ENCODE assay signal across 9 cellular contexts in genomic region chr19:3655402-3656072, GRCh38. TPM values are rescaled to one million over a fixed set of nuclear protein-coding genes. Genes with fewer than 3 reads are reported as not detected.
DNase-seq lines count a peak whose midpoint lies in the region; ATAC-seq, FAIRE-seq and TF ChIP-seq lines count a peak whose summit lies in the region.
"Had no signal": no experiment of that assay in that cellular context is flagged by ENCODE, and none has a peak within 500 bp of the region (broad histone marks: within the 10 kb centered on the region; RNA-seq: fewer than 3 reads in every experiment).

No MANE protein-coding gene starts in this region.

- H4K5ac ChIP-seq in mesendoderm (ENCODE audit: low read length): no peak overlapping the region

- H4K8ac ChIP-seq in mesendoderm (ENCODE audit: low read depth, low read length): no peak overlapping the region

- dilution Hi-C loops in endothelial cell of umbilical vein (cut with MboI; ENCODE audit: extremely low pct_ligation_motif_present, low sequenced_read_pairs): no loop called here

- H3K4me1 ChIP-seq in endothelial cell of umbilical vein (ENCODE audit: control insufficient read depth, extremely low read depth, insufficient read depth, low read length) (no peaks in the 10 kb centered on the region), mesendoderm (ENCODE audit: control insufficient read depth, low read depth, low read length) (no peaks in the 10 kb centered on the region)

- H3K27ac ChIP-seq in endothelial cell of umbilical vein (ENCODE audit: insufficient read depth, low read depth, low read length) (peak overlapping the region; percentile 66), mesendoderm (ENCODE audit: low read depth, low read length) (no peak overlapping the region)

- no peak overlapping the region for H3K18ac ChIP-seq in mesendoderm (ENCODE audit: low read length)

- TF ChIP-seq POLR2A in endothelial cell of umbilical vein (IDR thresholded peaks at IDR 0.05; ENCODE audit: low read depth, low read length): no peak

- TF ChIP-seq CTCF in endothelial cell of umbilical vein (IDR thresholded peaks at IDR 0.05; ENCODE audit: extremely low read depth in 1 of 2, insufficient read depth in 1 of 2, low read depth in 1 of 2, low read length in 2 of 2): no peak

- intact Hi-C loops in endothelial cell of umbilical vein (cut with micrococcal nuclease): no loop called here

- H3K4me2 ChIP-seq in endothelial cell of umbilical vein (ENCODE audit: insufficient read depth, low read length) (no peak overlapping the region), mesendoderm (ENCODE audit: low read length) (no peak overlapping the region)

- no peak overlapping the region for H2AK5ac ChIP-seq in mesendoderm (ENCODE audit: low read length)

- no peak overlapping the region for H2AFZ ChIP-seq in endothelial cell of umbilical vein (ENCODE audit: low read depth, low read length)

- H3K9ac ChIP-seq in endothelial cell of umbilical vein (replicated peaks; ENCODE audit: extremely low read depth, insufficient read depth, low read length) (peak overlapping the region; percentile 43), mesendoderm (ENCODE audit: low read length) (no peak overlapping the region)

- TSS peak; percentile 56 for BruUV-seq in endothelial cell of umbilical vein (replicated peaks; lab: Mats Ljungman, UMichigan)

- no peaks in the 10 kb centered on the region for H4K20me1 ChIP-seq in endothelial cell of umbilical vein (replicated peaks; ENCODE audit: control insufficient read depth, extremely low read depth, insufficient read depth, low read length)

- no peaks in the 10 kb centered on the region for H3K79me2 ChIP-seq in endothelial cell of umbilical vein (ENCODE audit: control insufficient read depth, insufficient read depth, low read length)
- no peaks in the 10 kb centered on the region for H3K79me2 ChIP-seq in mesendoderm (ENCODE audit: control insufficient read depth, insufficient read depth, low read length)

- CTCF ChIA-PET in endothelial cell of umbilical vein (lab: Charles Lee): interaction anchor here (1.1 to 1.2 kb wide), 2 partner anchors 28 to 111 kb away, joined by 3 to 4 read pairs; no protein-coding TSS in a partner anchor

- H2BK120ac ChIP-seq in mesendoderm (ENCODE audit: low read depth, low read length): no peak overlapping the region

- peak; percentile 97 for DNase-seq in DMS 273 treated with DMSO at 0.1 percent for 48 hours (lab: John Stamatoyannopoulos, UW)
- peak; percentile 76 for DNase-seq in NCI-H446 treated with DMSO at 0.1 percent for 48 hours (lab: John Stamatoyannopoulos, UW)
- DNase-seq in endothelial cell of umbilical vein (ENCODE audit: low read depth, low spot score): peak; percentile 41
- DNase-seq in pulmonary artery endothelial cell (ENCODE audit: low read depth, low spot score): peak; percentile 36
- no peak for DNase-seq in activated naive CD4-positive, alpha-beta T cell (lab: John Stamatoyannopoulos, UW)
- no peak for DNase-seq in mesendoderm
- DNase-seq: NCI-H345 had no signal

- no peak overlapping the region for H2BK5ac ChIP-seq in mesendoderm (ENCODE audit: low read length)

- WGBS in mesendoderm (ENCODE audit: extremely low coverage, insufficient coverage, low lambda C conversion rate): no CpG with 5 or more reads among the region's 25 CpGs

- POLR2A ChIA-PET in endothelial cell of umbilical vein (lab: Charles Lee): no interaction called here

- no peaks in the 10 kb centered on the region for H3K9me1 ChIP-seq in endothelial cell of umbilical vein (replicated peaks; ENCODE audit: control insufficient read depth, extremely low read depth, insufficient read depth, low read length)

- H3K4ac ChIP-seq in mesendoderm (ENCODE audit: low read depth, low read length): no peak overlapping the region

- H3K9me3 ChIP-seq in endothelial cell of umbilical vein (replicated peaks; ENCODE audit: control insufficient read depth, insufficient read depth, low read length): no peaks in the 10 kb centered on the region

- H3K36me3 ChIP-seq in endothelial cell of umbilical vein (ENCODE audit: control insufficient read depth in 2 of 2, extremely low read depth in 1 of 2, insufficient read depth in 2 of 2, low read length in 2 of 2) (peaks cover 2 to 71% of the 10 kb centered on the region in 2 experiments), mesendoderm (ENCODE audit: control insufficient read depth, insufficient read depth, low read length) (no peaks in the 10 kb centered on the region)

- H3K23ac ChIP-seq in mesendoderm (ENCODE audit: low read length): no peak overlapping the region

- no peaks in the 10 kb centered on the region for H3K27me3 ChIP-seq in endothelial cell of umbilical vein (ENCODE audit: control insufficient read depth in 2 of 2, insufficient read depth in 2 of 2, low read length in 2 of 2)
- H3K27me3 ChIP-seq in mesendoderm (ENCODE audit: insufficient read depth, low read length, poor library complexity): no peaks in the 10 kb centered on the region

- H3K56ac ChIP-seq in mesendoderm (ENCODE audit: low read length): no peak overlapping the region

- H3K4me3 ChIP-seq in endothelial cell of umbilical vein (replicated peaks in 1 of 3; ENCODE audit: insufficient read depth in 1 of 3, low read depth in 1 of 3, low read length in 3 of 3) (no peak overlapping the region), mesendoderm (ENCODE audit: low read length) (no peak overlapping the region)

- H2BK15ac ChIP-seq in mesendoderm (replicated peaks; ENCODE audit: low read depth): no peak overlapping the region

- ATAC-seq in GM21786 (IDR thresholded peaks at IDR 0.05; ENCODE audit: unreplicated experiment) (no peak), GM18498 (IDR thresholded peaks at IDR 0.05; ENCODE audit: unreplicated experiment) (no peak)

- H3K79me1 ChIP-seq in mesendoderm (ENCODE audit: low read length): no peaks in the 10 kb centered on the region

- no peak for FAIRE-seq in endothelial cell of umbilical vein (lab: Jason Lieb, UNC)

TF ChIP-seq in endothelial cell of umbilical vein, 7 proteins besides CTCF, POLR2A, EP300 and RAD21 (continues in another document):
- TF ChIP-seq MYC (IDR thresholded peaks at IDR 0.05; ENCODE audit: low read depth, low read length) (no peak), FOS (IDR thresholded peaks at IDR 0.05; ENCODE audit: borderline replicate concordance, insufficient read depth, low read length) (peak; percentile 22), POLR2AphosphoS5 (IDR thresholded peaks at IDR 0.05; ENCODE audit: insufficient read depth, low read depth, low read length) (peak; percentile 48), JUN (IDR thresholded peaks at IDR 0.05; ENCODE audit: borderline replicate concordance, insufficient read depth, insufficient read length, low read depth) (peak; percentile 33)

RNA-seq across cellular contexts. Expression of gene CACTIN, which starts 28.9 kb away (rescaled TPM):
- total RNA-seq in endothelial cell of umbilical vein: 36.1 and 36.4 TPM in 2 replicates
- 29.7 and 31.8 TPM in 2 replicates for polyA plus RNA-seq in endothelial cell of umbilical vein
- polyA plus RNA-seq in endothelial cell of umbilical vein (2011; cell fraction: cytosol; rRNA removed): 17.9 and 20.7 TPM in 2 replicates
- 41.8 and 42.0 TPM in 2 replicates for polyA plus RNA-seq in endothelial cell of umbilical vein (2011; cell fraction: nucleus; rRNA removed)
- 21.8 and 23.9 TPM in 2 replicates for polyA plus RNA-seq in endothelial cell of umbilical vein (2012)
- polyA minus RNA-seq in endothelial cell of umbilical vein: 15.8 and 18.3 TPM in 2 replicates
- 17.1 TPM for polyA minus RNA-seq in endothelial cell of umbilical vein (2011; cell fraction: cytosol; rRNA and poly(A)+ RNA removed)
- polyA minus RNA-seq in endothelial cell of umbilical vein (2011; cell fraction: nucleus; rRNA and poly(A)+ RNA removed): 8.3 and 17.3 TPM in 2 replicates
- total RNA-seq in pulmonary artery endothelial cell: 33.8 and 41.9 TPM in 2 replicates
- 25.7 TPM for polyA plus RNA-seq in mesendoderm (2013, experiment 1 of 2)
- polyA plus RNA-seq in mesendoderm (2013, experiment 2 of 2): 28.3 TPM

RNA-seq across cellular contexts. Expression of gene PIP5K1C, which starts 44.7 kb away (rescaled TPM):
- total RNA-seq in endothelial cell of umbilical vein: 79.5 and 82.2 TPM in 2 replicates
- 31.6 and 37.4 TPM in 2 replicates for polyA plus RNA-seq in endothelial cell of umbilical vein
- polyA plus RNA-seq in endothelial cell of umbilical vein (2011; cell fraction: cytosol; rRNA removed): 21.9 and 29.3 TPM in 2 replicates
- 26.6 and 29.6 TPM in 2 replicates for polyA plus RNA-seq in endothelial cell of umbilical vein (2011; cell fraction: nucleus; rRNA removed)
- polyA plus RNA-seq in endothelial cell of umbilical vein (2012): 39.9 and 60.9 TPM in 2 replicates
- polyA minus RNA-seq in endothelial cell of umbilical vein: 41.3 and 47.5 TPM in 2 replicates
- polyA minus RNA-seq in endothelial cell of umbilical vein (2011; cell fraction: cytosol; rRNA and poly(A)+ RNA removed): 22.0 TPM
- 18.5 and 24.7 TPM in 2 replicates for polyA minus RNA-seq in endothelial cell of umbilical vein (2011; cell fraction: nucleus; rRNA and poly(A)+ RNA removed)
- total RNA-seq in pulmonary artery endothelial cell: 15.4 and 22.5 TPM in 2 replicates
- polyA plus RNA-seq in mesendoderm (2013, experiment 1 of 2): 15.2 TPM
- polyA plus RNA-seq in mesendoderm (2013, experiment 2 of 2): 16.0 TPM

RNA-seq across cellular contexts. Expression of gene TBXA2R, which starts 48.9 kb away (rescaled TPM):
- total RNA-seq in endothelial cell of umbilical vein (2.9 and 3.4 TPM in 2 replicates), pulmonary artery endothelial cell (0.66 and 0.67 TPM in 2 replicates)
- polyA plus RNA-seq in endothelial cell of umbilical vein: 2.4 TPM in 2 replicates
- 1.3 and 1.6 TPM in 2 replicates for polyA plus RNA-seq in endothelial cell of umbilical vein (2011; cell fraction: cytosol; rRNA removed)
- polyA plus RNA-seq in endothelial cell of umbilical vein (2011; cell fraction: nucleus; rRNA removed): 0.65 and 1.4 TPM in 2 replicates
- polyA plus RNA-seq in endothelial cell of umbilical vein (2012): 1.3 and 2.0 TPM in 2 replicates
- polyA minus RNA-seq in endothelial cell of umbilical vein: 0.95 and 1.2 TPM in 2 replicates
- 3.9 TPM for polyA minus RNA-seq in endothelial cell of umbilical vein (2011; cell fraction: cytosol; rRNA and poly(A)+ RNA removed)
- 0.24 and 0.38 TPM in 2 replicates for polyA minus RNA-seq in endothelial cell of umbilical vein (2011; cell fraction: nucleus; rRNA and poly(A)+ RNA removed)
- 0.63 TPM for polyA plus RNA-seq in mesendoderm (2013, experiment 1 of 2)
- 0.56 TPM for polyA plus RNA-seq in mesendoderm (2013, experiment 2 of 2)

RNA-seq across cellular contexts. Expression of gene TJP3, which starts 52.6 kb away (rescaled TPM):
- total RNA-seq in endothelial cell of umbilical vein (not detected in 2 replicates), pulmonary artery endothelial cell (not detected in 2 replicates)
- polyA plus RNA-seq in endothelial cell of umbilical vein: 0.10 TPM in 1 of 2 replicates, not detected in the other
- polyA plus RNA-seq in endothelial cell of umbilical vein (2011; cell fraction: cytosol; rRNA removed): not detected in 2 replicates
- polyA plus RNA-seq in endothelial cell of umbilical vein (2011; cell fraction: nucleus; rRNA removed): not detected in 2 replicates
- not detected in 2 replicates for polyA plus RNA-seq in endothelial cell of umbilical vein (2012)
- not detected in 2 replicates for polyA minus RNA-seq in endothelial cell of umbilical vein
- polyA minus RNA-seq in endothelial cell of umbilical vein (2011; cell fraction: cytosol; rRNA and poly(A)+ RNA removed): 7.7 TPM
- polyA minus RNA-seq in endothelial cell of umbilical vein (2011; cell fraction: nucleus; rRNA and poly(A)+ RNA removed): not detected in 2 replicates
- polyA plus RNA-seq in mesendoderm (2013, experiment 1 of 2): 4.2 TPM
- polyA plus RNA-seq in mesendoderm (2013, experiment 2 of 2): 3.8 TPM

Comparison
In these comparisons a context has a peak if more than half of its experiments do, and no peak if none do; other contexts are left out.
1. DNase-seq: peak in DMS 273 treated with DMSO at 0.1 percent for 48 hours (single experiment), NCI-H446 treated with DMSO at 0.1 percent for 48 hours (single experiment), endothelial cell of umbilical vein (single experiment) and pulmonary artery endothelial cell (single experiment); none in activated naive CD4-positive, alpha-beta T cell (0 of 4) and mesendoderm (single experiment).